In the genomic region with DNA sequence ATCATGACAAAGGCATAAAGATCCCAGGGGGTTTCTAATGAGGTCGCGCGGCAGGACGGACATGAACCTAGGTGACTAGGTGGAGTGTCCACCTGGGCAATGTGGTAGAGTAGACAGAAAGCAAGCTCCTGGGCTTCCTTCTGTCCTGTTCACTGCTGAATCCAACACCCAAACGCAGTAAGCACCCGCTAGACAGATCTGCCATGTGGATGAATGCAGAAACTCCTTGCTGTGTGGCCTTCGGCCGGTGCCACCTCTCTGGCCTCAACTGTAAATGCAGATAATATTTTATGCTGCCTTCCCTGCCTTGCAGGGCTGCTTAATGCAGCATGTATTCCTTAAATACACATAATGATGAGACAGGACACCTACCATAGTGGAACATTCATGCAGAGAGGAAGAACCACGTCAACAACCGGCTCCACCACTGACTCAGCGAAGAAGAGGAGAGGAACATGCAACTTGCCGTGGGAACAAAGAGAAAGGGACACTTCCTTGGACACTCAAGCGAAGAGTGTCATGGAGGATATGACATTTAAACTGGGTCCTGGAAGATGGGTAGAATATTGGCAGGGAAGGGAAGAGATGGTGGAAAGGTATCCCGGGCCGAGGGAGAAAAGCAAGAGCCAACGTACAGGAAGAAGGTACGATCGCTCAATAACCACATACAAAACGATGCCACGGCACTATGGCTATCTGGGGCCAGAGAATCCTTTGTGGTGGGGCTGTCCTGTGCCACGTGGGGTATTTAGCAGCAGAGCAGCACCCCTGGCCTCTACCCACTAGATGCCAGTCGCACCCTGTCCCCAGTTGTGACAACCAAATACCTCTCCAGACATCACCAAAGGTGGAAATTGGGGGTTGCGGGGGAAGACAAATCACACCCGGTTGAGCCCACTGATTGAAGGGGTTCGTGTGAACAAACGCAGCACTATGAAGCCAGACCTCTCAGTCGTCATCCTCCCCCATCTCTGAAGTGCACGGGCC, we compare ENCODE assay signal across 9 cellular contexts. TPM values are rescaled to one million over a fixed set of nuclear protein-coding genes. Genes with fewer than 3 reads are reported as not detected.
DNase-seq lines count a peak whose midpoint lies in the region; ATAC-seq and TF ChIP-seq lines count a peak whose summit lies in the region.
"Had no signal": no experiment of that assay in that cellular context is flagged by ENCODE, and none has a peak within 500 bp of the region (broad histone marks: within the 10 kb centered on the region; RNA-seq: fewer than 3 reads in every experiment).

No MANE protein-coding gene starts in this region.

- H3K9me3 Mint-ChIP-seq in activated T-cell treated with anti-CD3 and anti-CD28 coated beads, Interleukin-2, amount 50 U/mL, for 24 hours: no peaks in the 10 kb centered on the region
- H3K9me3 Mint-ChIP-seq in immature natural killer cell: no peaks in the 10 kb centered on the region

- no peak overlapping the region for H2AFZ ChIP-seq in MM.1S (ENCODE audit: low read length)

- H3K4me1 Mint-ChIP-seq in activated T-cell treated with anti-CD3 and anti-CD28 coated beads, Interleukin-2, amount 50 U/mL, for 24 hours (ENCODE audit: low read depth): peaks cover 97% of the 10 kb centered on the region
- H3K4me1 Mint-ChIP-seq in immature natural killer cell: peaks cover 99 to 100% of the 10 kb centered on the region in 2 donors

- peaks cover 47% of the 10 kb centered on the region for H3F3A ChIP-seq in MM.1S (ENCODE audit: insufficient read depth, low read length)

- H3K27ac Mint-ChIP-seq in activated T-cell treated with anti-CD3 and anti-CD28 coated beads, Interleukin-2, amount 50 U/mL, for 24 hours: peak overlapping the region; percentile 95
- peak overlapping the region; percentile 80 to 96 (median 92) for H3K27ac Mint-ChIP-seq in immature natural killer cell

- H3K9ac ChIP-seq in MM.1S (ENCODE audit: low read length): no peak overlapping the region

- H4K20me1 ChIP-seq in MM.1S (ENCODE audit: insufficient read depth, low read length): peaks cover 50% of the 10 kb centered on the region

- no peak for TF ChIP-seq CTCF in MM.1S (IDR thresholded peaks at IDR 0.05; ENCODE audit: low read length)

- H3K4me3 Mint-ChIP-seq in activated T-cell treated with anti-CD3 and anti-CD28 coated beads, Interleukin-2, amount 50 U/mL, for 24 hours: peak overlapping the region; percentile 69
- H3K4me3 Mint-ChIP-seq in immature natural killer cell: peak overlapping the region; percentile 56 to 87 (median 58)

- H3K27me3 Mint-ChIP-seq in activated T-cell treated with anti-CD3 and anti-CD28 coated beads, Interleukin-2, amount 50 U/mL, for 24 hours: no peaks in the 10 kb centered on the region
- H3K27me3 Mint-ChIP-seq in immature natural killer cell (ENCODE audit: low read depth in 3 of 3): peaks cover 7 to 18% (median 11%) of the 10 kb centered on the region in 3 donors

- H3K4me2 ChIP-seq in MM.1S (ENCODE audit: low read depth, low read length): peak overlapping the region; percentile 90

- H3K4me3 ChIP-seq in MM.1S (ENCODE audit: low read length): peak overlapping the region; percentile 43
- H3K4me3 ChIP-seq: SK-N-MC had no signal

- peaks cover 100% of the 10 kb centered on the region for H3K79me2 ChIP-seq in MM.1S (ENCODE audit: low read length)

- DNase-seq in MM.1S (no peak), immature natural killer cell (peak; percentile 38 to 70 (median 45)), NCI-H2171 treated with DMSO at 0.1 percent for 48 hours (lab: John Stamatoyannopoulos, UW) (no peak)
- peak; percentile 65 for DNase-seq in activated T-cell treated with anti-CD3 and anti-CD28 coated beads, Interleukin-2, amount 50 U/mL, for 24 hours
- DNase-seq in stimulated activated naive CD8-positive, alpha-beta T cell treated with anti-CD3 and anti-CD28 coated beads, Interleukin-15, Interleukin-2, amounts not matched to agents 100 U/mL and 50 U/mL, for 24 hours: peak; percentile 57

- ATAC-seq in stimulated activated naive CD8-positive, alpha-beta T cell treated with anti-CD3 and anti-CD28 coated beads, Interleukin-15, Interleukin-2, amounts not matched to agents 100 U/mL and 50 U/mL, for 24 hours: peak; percentile 37
- no peak for ATAC-seq in GM19328 (IDR thresholded peaks at IDR 0.05; ENCODE audit: unreplicated experiment)
- ATAC-seq in HG03039 (IDR thresholded peaks at IDR 0.05; ENCODE audit: unreplicated experiment): no peak
- ATAC-seq in HG03342 (IDR thresholded peaks at IDR 0.05; ENCODE audit: unreplicated experiment): no peak

- peaks cover 89% of the 10 kb centered on the region for H3K36me3 Mint-ChIP-seq in activated T-cell treated with anti-CD3 and anti-CD28 coated beads, Interleukin-2, amount 50 U/mL, for 24 hours (ENCODE audit: low read depth)
- H3K36me3 Mint-ChIP-seq in immature natural killer cell: no peaks in the 10 kb centered on the region

- H3K9me3 ChIP-seq in MM.1S (replicated peaks; ENCODE audit: insufficient read depth, low read length): no peaks in the 10 kb centered on the region

- H3K9me2 ChIP-seq in MM.1S (replicated peaks; ENCODE audit: insufficient read depth, low read length): no peaks in the 10 kb centered on the region

- H3K27ac ChIP-seq in MM.1S (ENCODE audit: low read length): peak overlapping the region; percentile 85; the same call in 1 of the 2 replicates
- H3K27ac ChIP-seq: SK-N-MC had no signal

- H3K36me3 ChIP-seq in MM.1S (replicated peaks; ENCODE audit: insufficient read depth, low read length): 0 out of 2 replicates have a peak, but pooled peaks cover 3% of the 10 kb centered on the region

- H3K4me1 ChIP-seq in MM.1S (ENCODE audit: low read length): peaks cover 68% of the 10 kb centered on the region

- H3K27me3 ChIP-seq in MM.1S (replicated peaks; ENCODE audit: insufficient read depth, low read length): no peaks in the 10 kb centered on the region

RNA-seq across cellular contexts. Expression of a gene that starts 30.8 kb away (rescaled TPM):
- polyA plus RNA-seq in immature natural killer cell: 100 to 1,000 TPM in 1 of 3 donors, 10 to 100 TPM in 1, 1 to 10 TPM in 1; 8.7 to 355 (median 40.2) TPM

Comparison
In these comparisons a context has a peak if more than half of its experiments do, and no peak if none do; other contexts are left out.
1. DNase-seq: peak in activated T-cell treated with anti-CD3 and anti-CD28 coated beads, Interleukin-2, amount 50 U/mL, for 24 hours (single experiment), immature natural killer cell (3 of 3) and stimulated activated naive CD8-positive, alpha-beta T cell treated with anti-CD3 and anti-CD28 coated beads, Interleukin-15, Interleukin-2, amounts not matched to agents 100 U/mL and 50 U/mL, for 24 hours (single experiment); none in MM.1S (single experiment) and NCI-H2171 treated with DMSO at 0.1 percent for 48 hours (single experiment).